In genomic region chr1:155339515-155340111, GRCh38 we compare ENCODE assay signal across 1 cellular context.
TF ChIP-seq lines count a peak whose summit lies in the region.

No MANE protein-coding gene starts in this region.

TF ChIP-seq in HepG2, 621 proteins besides CTCF, POLR2A, EP300 and RAD21:
- TF ChIP-seq ZBTB7B (CRISPR knock-in tag; IDR thresholded peaks at IDR 0.05) (no peak), CREB1 (IDR thresholded peaks at IDR 0.05) (peak; percentile 46; the same call in 1 of the 2 replicates), CREB1 (CRISPR knock-in tag; IDR thresholded peaks at IDR 0.05) (no peak)
